8 cellular contexts compared by ENCODE assay signal in genomic region chr4:81405900-81406401, GRCh38.
DNase-seq lines count a peak whose midpoint lies in the region; ATAC-seq and TF ChIP-seq lines count a peak whose summit lies in the region.

No MANE protein-coding gene starts in this region.

- no peak overlapping the region for H3K27ac Mint-ChIP-seq in mesothelial cell of epicardium

- no peaks in the 10 kb centered on the region for H3F3A ChIP-seq in SU-DHL-6 (ENCODE audit: insufficient read depth)

- H3K9me2 ChIP-seq in SU-DHL-6 (replicated peaks; ENCODE audit: insufficient read depth, low read length): no peaks in the 10 kb centered on the region

- no peaks in the 10 kb centered on the region for H3K36me3 Mint-ChIP-seq in mesothelial cell of epicardium

- no peak overlapping the region for H3K4me3 Mint-ChIP-seq in mesothelial cell of epicardium

- H3K9me3 Mint-ChIP-seq in mesothelial cell of epicardium: no peaks in the 10 kb centered on the region

- H3K79me2 ChIP-seq in SU-DHL-6 (ENCODE audit: insufficient read depth, low read length): no peaks in the 10 kb centered on the region

- H3K4me3 ChIP-seq in SU-DHL-6 (ENCODE audit: insufficient read depth, low read length, poor library complexity, severe bottlenecking) (no peak overlapping the region), lower leg skin (ENCODE audit: low read depth, poor library complexity, severe bottlenecking) (no peak overlapping the region)

- TF ChIP-seq POLR2A in lower leg skin (IDR thresholded peaks at IDR 0.05): no peak

- TF ChIP-seq CTCF in SU-DHL-6 (IDR thresholded peaks at IDR 0.05; ENCODE audit: insufficient read depth, low read length, poor library complexity, severe bottlenecking): peak; percentile 60
- peak; percentile 92 for TF ChIP-seq CTCF in mesothelial cell of epicardium (IDR thresholded peaks at IDR 0.05; ENCODE audit: unreplicated experiment)
- peak in 1 of 3 donors; percentile 64 for TF ChIP-seq CTCF in lower leg skin (IDR thresholded peaks at IDR 0.05)

- no peak overlapping the region for H3K9ac ChIP-seq in SU-DHL-6 (ENCODE audit: low read length)

- DNase-seq in COLO829 (ENCODE audit: low spot score) (peak; percentile 78), NCI-H146 treated with DMSO at 0.1 percent for 48 hours (lab: John Stamatoyannopoulos, UW; ENCODE audit: unreplicated experiment) (peak; percentile 73), mesothelial cell of epicardium (ENCODE audit: low spot score in 2 of 2, unreplicated experiment in 2 of 2) (no peak), lower leg skin (ENCODE audit: low spot score in 2 of 2) (no peak)
- DNase-seq in effector CD4-positive, alpha-beta T cell: peak; percentile 45

- WGBS in lower leg skin, 2 donors: 0% methylated on average over 4 of the region's 4 CpGs

- H3K27ac ChIP-seq in SU-DHL-6 (ENCODE audit: low read depth, low read length): no peak overlapping the region

- no peaks in the 10 kb centered on the region for H3K36me3 ChIP-seq in SU-DHL-6 (ENCODE audit: low read length)

- peaks cover 18% of the 10 kb centered on the region for H3K4me1 Mint-ChIP-seq in mesothelial cell of epicardium

- no peaks in the 10 kb centered on the region for H3K27me3 ChIP-seq in SU-DHL-6 (ENCODE audit: low read length)

- H2AFZ ChIP-seq in SU-DHL-6 (ENCODE audit: low read depth, low read length, severe bottlenecking): peak overlapping the region; percentile 74

- intact Hi-C loops in lower leg skin (cut with DNase I; ENCODE audit: low total_unique reads): loop anchor here (1.0 to 10.0 kb wide), 4 partner anchors 61 to 879 kb away; partner anchors contain the start of gene RASGEF1B

- no peaks in the 10 kb centered on the region for H4K20me1 ChIP-seq in SU-DHL-6 (ENCODE audit: low read depth, low read length)

- peak overlapping the region; percentile 48 for H3K4me2 ChIP-seq in SU-DHL-6 (ENCODE audit: low read depth, low read length, poor library complexity, severe bottlenecking)

- H3K9me3 ChIP-seq in SU-DHL-6 (ENCODE audit: insufficient read depth, low read length): no peaks in the 10 kb centered on the region

- peak; percentile 82 for ATAC-seq in GM18870 (IDR thresholded peaks at IDR 0.05; ENCODE audit: unreplicated experiment)
- ATAC-seq in HG03045 (IDR thresholded peaks at IDR 0.05; ENCODE audit: unreplicated experiment): peak; percentile 66

- peaks cover 18% of the 10 kb centered on the region for H3K27me3 Mint-ChIP-seq in mesothelial cell of epicardium (ENCODE audit: low read depth)

Comparison
In these comparisons a context has a peak if more than half of its experiments do, and no peak if none do; other contexts are left out.
1. DNase-seq: peak in COLO829 (single experiment), NCI-H146 treated with DMSO at 0.1 percent for 48 hours (single experiment) and effector CD4-positive, alpha-beta T cell (single experiment); none in mesothelial cell of epicardium (0 of 2) and lower leg skin (0 of 2).